1 cellular context compared by ENCODE assay signal in genomic region chr17:78185981-78186688, GRCh38.
TF ChIP-seq lines count a peak whose summit lies in the region.

No MANE protein-coding gene starts in this region.

TF ChIP-seq in GM23338, 12 proteins besides CTCF, POLR2A, EP300 and RAD21 (continued from another document):
- TF ChIP-seq ZNF462 (CRISPR knock-in tag; IDR thresholded peaks at IDR 0.05) (no peak), EZH2phosphoT487 (IDR thresholded peaks at IDR 0.05; ENCODE audit: unreplicated experiment) (no peak), NANOG (IDR thresholded peaks at IDR 0.05; ENCODE audit: borderline replicate concordance) (no peak), CREB1 (CRISPR knock-in tag; IDR thresholded peaks at IDR 0.05; ENCODE audit: low read depth) (no peak), JUNB (IDR thresholded peaks at IDR 0.05; ENCODE audit: unreplicated experiment) (no peak), ZNF114 (CRISPR knock-in tag; IDR thresholded peaks at IDR 0.05) (no peak), ETS1 (IDR thresholded peaks at IDR 0.05) (no peak)
